ENCODE assay signal across 24 cellular contexts in genomic region chr3:14518432-14518802, GRCh38. TPM values are rescaled to one million over a fixed set of nuclear protein-coding genes. Genes with fewer than 3 reads are reported as not detected.
A peak's percentile ranks its signal among the peaks of the same experiment; 100 is the strongest.
DNase-seq lines count a peak whose midpoint lies in the region; ATAC-seq and TF ChIP-seq lines count a peak whose summit lies in the region.
"Had no signal": no experiment of that assay in that cellular context is flagged by ENCODE, and none has a peak within 500 bp of the region (broad histone marks: within the 10 kb centered on the region; RNA-seq: fewer than 3 reads in every experiment).

No MANE protein-coding gene starts in this region.

- no peaks in the 10 kb centered on the region for H3K9me3 Mint-ChIP-seq in natural killer cell treated with Interleukin-12 subunit alpha and Interleukin-12 subunit beta and Interleukin-15 and Interleukin-18, amount 100 ng/mL, for 72 hours
- no peaks in the 10 kb centered on the region for H3K9me3 Mint-ChIP-seq in natural killer cell
- H3K9me3 Mint-ChIP-seq: CD4-positive, alpha-beta T cell had no signal

- H3K4me1 Mint-ChIP-seq in natural killer cell treated with Interleukin-12 subunit alpha and Interleukin-12 subunit beta and Interleukin-15 and Interleukin-18, amount 100 ng/mL, for 72 hours (ENCODE audit: low read depth in 2 of 2), result no peaks in the 10 kb centered on the region
- no peaks in the 10 kb centered on the region for H3K4me1 Mint-ChIP-seq in natural killer cell

- no peaks in the 10 kb centered on the region for H3F3A ChIP-seq in SK-N-SH (replicated peaks; ENCODE audit: insufficient read depth)

- H3K4me1 ChIP-seq in ovary (ENCODE audit: insufficient read depth) (no peaks in the 10 kb centered on the region), SK-N-SH (ENCODE audit: control insufficient read depth in 1 of 2, insufficient read depth in 2 of 2, low read depth in 1 of 2, low read length in 1 of 2) (no peaks in the 10 kb centered on the region)
- H3K4me1 ChIP-seq: BLaER1 had no signal

- POLR2A ChIA-PET in SK-N-SH (lab: Yijun Ruan, JAX), result no interaction called here

- no peak for TF ChIP-seq RAD21 in SK-N-SH (IDR thresholded peaks at IDR 0.05; ENCODE audit: low read length)

- no peak for ATAC-seq in natural killer cell treated with Interleukin-12 subunit alpha and Interleukin-12 subunit beta and Interleukin-15 and Interleukin-18, amount 100 ng/mL, for 72 hours
- no peak for ATAC-seq in natural killer cell
- ATAC-seq in GM21447 (IDR thresholded peaks at IDR 0.05; ENCODE audit: unreplicated experiment), result no peak
- ATAC-seq: GM12878, Panc1 had no signal

- H3K27me3 ChIP-seq in ovary (no peaks in the 10 kb centered on the region), SK-N-SH (ENCODE audit: insufficient read depth) (no peaks in the 10 kb centered on the region; the same call in 1 of the 2 replicates)
- H3K27me3 ChIP-seq: BLaER1, MG63 had no signal

- no peak overlapping the region for H2AFZ ChIP-seq in SK-N-SH (ENCODE audit: low read depth)

- H3K36me3 Mint-ChIP-seq in natural killer cell treated with Interleukin-12 subunit alpha and Interleukin-12 subunit beta and Interleukin-15 and Interleukin-18, amount 100 ng/mL, for 72 hours, result no peaks in the 10 kb centered on the region
- no peaks in the 10 kb centered on the region for H3K36me3 Mint-ChIP-seq in natural killer cell

- CTCF ChIA-PET in SK-N-SH (lab: Yijun Ruan, JAX), result interaction anchor here (0.8 to 5.0 kb wide), 6 partner anchors 10 to 272 kb away, joined by 3 to 38 read pairs (median 4); no protein-coding TSS in a partner anchor

- no peaks in the 10 kb centered on the region for H4K20me1 ChIP-seq in SK-N-SH (ENCODE audit: insufficient read depth)
- H4K20me1 ChIP-seq: BLaER1 had no signal

- TF ChIP-seq POLR2A in ovary (IDR thresholded peaks at IDR 0.05), result no peak

- no peak overlapping the region for H3K9ac ChIP-seq in SK-N-SH
- H3K9ac ChIP-seq: BLaER1 had no signal

- no peak for TF ChIP-seq CTCF in natural killer cell (IDR thresholded peaks at IDR 0.05)
- TF ChIP-seq CTCF in ovary (IDR thresholded peaks at IDR 0.05), result no peak
- TF ChIP-seq CTCF in SK-N-SH (IDR thresholded peaks at IDR 0.05), result no peak

- no peak overlapping the region for H3K4me2 ChIP-seq in SK-N-SH
- H3K4me2 ChIP-seq: BLaER1 had no signal

- peaks cover 6 to 10% of the 10 kb centered on the region in 2 donors for H3K27me3 Mint-ChIP-seq in natural killer cell treated with Interleukin-12 subunit alpha and Interleukin-12 subunit beta and Interleukin-15 and Interleukin-18, amount 100 ng/mL, for 72 hours
- H3K27me3 Mint-ChIP-seq in natural killer cell (ENCODE audit: low read depth in 2 of 2), result peaks cover 0 to 6% of the 10 kb centered on the region in 2 donors
- H3K27me3 Mint-ChIP-seq: CD4-positive, alpha-beta T cell had no signal

- H3K27ac Mint-ChIP-seq in natural killer cell treated with Interleukin-12 subunit alpha and Interleukin-12 subunit beta and Interleukin-15 and Interleukin-18, amount 100 ng/mL, for 72 hours, result no peak overlapping the region
- no peak overlapping the region for H3K27ac Mint-ChIP-seq in natural killer cell
- H3K27ac Mint-ChIP-seq: CD4-positive, alpha-beta T cell had no signal

- H3K9me3 ChIP-seq in ovary (no peaks in the 10 kb centered on the region), SK-N-SH (no peaks in the 10 kb centered on the region)
- H3K9me3 ChIP-seq: BLaER1, MG63 had no signal

- WGBS in ovary, 3 donors, result 75 to 82% (median 76%) methylated on average over 7 of the region's 7 CpGs
- WGBS in SK-N-SH (ENCODE audit: low lambda C conversion rate), result 52% methylated on average over 7 of the region's 7 CpGs

- H3K4me3 ChIP-seq in ovary (no peak overlapping the region), SK-N-SH (ENCODE audit: low read depth in 2 of 2, low read length in 1 of 2) (no peak overlapping the region)
- H3K4me3 ChIP-seq: BLaER1, GM12878, MG63 had no signal

- no peak overlapping the region for H3K27ac ChIP-seq in ovary
- no peak overlapping the region for H3K27ac ChIP-seq in SK-N-SH (ENCODE audit: low read depth in 2 of 2, low read length in 1 of 2)
- H3K27ac ChIP-seq: 22Rv1, BLaER1 had no signal

- no peak overlapping the region for H3K4me3 Mint-ChIP-seq in natural killer cell treated with Interleukin-12 subunit alpha and Interleukin-12 subunit beta and Interleukin-15 and Interleukin-18, amount 100 ng/mL, for 72 hours
- H3K4me3 Mint-ChIP-seq in natural killer cell, result no peak overlapping the region
- H3K4me3 Mint-ChIP-seq: CD4-positive, alpha-beta T cell had no signal

- no peaks in the 10 kb centered on the region for H3K79me2 ChIP-seq in SK-N-SH (ENCODE audit: insufficient read depth)

- intact Hi-C loops in natural killer cell (cut with micrococcal nuclease), result no loop called here
- intact Hi-C loops in ovary (cut with DNase I), result no loop called here

- DNase-seq in activated effector memory CD4-positive, alpha-beta T cell treated with anti-CD3 and anti-CD28 coated beads, Interleukin-2, amount 50 U/mL, for 16 hours, result peak; percentile 33
- DNase-seq in activated effector memory CD4-positive, alpha-beta T cell treated with Interleukin-2 at 50 U/mL for 16 hours, result no peak
- DNase-seq in natural killer cell treated with Interleukin-12 subunit alpha and Interleukin-12 subunit beta and Interleukin-15 and Interleukin-18, amount 100 ng/mL, for 72 hours (ENCODE audit: low spot score), result peak; percentile 28
- DNase-seq in natural killer cell, result no peak
- peak in 3 of 5 donors; percentile 10 to 21 (median 14) for DNase-seq in ovary
- no peak for DNase-seq in NCI-H1092 (lab: John Stamatoyannopoulos, UW)
- no peak for DNase-seq in SK-N-SH
- DNase-seq: ACHN, COR-L47, DMS79, Kasumi-1, MG63, NCI-H1048, NCI-H1436 treated with DMSO at 0.1 percent for 48 hours, NCI-H1930, NCI-H226, NCI-H510A treated with DMSO at 0.1 percent for 48 hours, NCI-H748 treated with DMSO at 0.1 percent for 48 hours had no signal

- H3K36me3 ChIP-seq in ovary, result no peaks in the 10 kb centered on the region
- no peaks in the 10 kb centered on the region for H3K36me3 ChIP-seq in SK-N-SH (replicated peaks in 1 of 2; ENCODE audit: control insufficient read depth in 1 of 2, insufficient read depth in 2 of 2, low read length in 1 of 2)
- H3K36me3 ChIP-seq: BLaER1, MG63 had no signal

- no peaks in the 10 kb centered on the region for H3K9me2 ChIP-seq in SK-N-SH

- TF ChIP-seq EP300 in ovary (IDR thresholded peaks at IDR 0.05) (no peak), SK-N-SH (IDR thresholded peaks at IDR 0.05; ENCODE audit: borderline replicate concordance in 1 of 2, low read depth in 1 of 2, low read length in 1 of 2) (no peak)

TF ChIP-seq in SK-N-SH, 30 proteins besides CTCF, POLR2A, EP300 and RAD21 (continues in another document):
- TF ChIP-seq TAF1 (IDR thresholded peaks at IDR 0.05; ENCODE audit: borderline replicate concordance, low read depth, low read length) (no peak), RFX5 (IDR thresholded peaks at IDR 0.05; ENCODE audit: low read length) (no peak), CHD2 (IDR thresholded peaks at IDR 0.05; ENCODE audit: low read length, partially characterized antibody) (no peak), RXRA (IDR thresholded peaks at IDR 0.05; ENCODE audit: borderline replicate concordance, low read depth) (no peak), MAX (IDR thresholded peaks at IDR 0.05; ENCODE audit: low read depth) (no peak), PBX3 (IDR thresholded peaks at IDR 0.05) (no peak), USF1 (IDR thresholded peaks at IDR 0.05; ENCODE audit: borderline replicate concordance, low read depth) (no peak), SIN3A (IDR thresholded peaks at IDR 0.05; ENCODE audit: borderline replicate concordance, low read depth, low read length) (no peak), ZBTB33 (IDR thresholded peaks at IDR 0.05; ENCODE audit: borderline replicate concordance, low read depth) (no peak), GABPA (IDR thresholded peaks at IDR 0.05; ENCODE audit: low read depth) (no peak)

RNA-seq across cellular contexts. Expression of gene GRIP2, which starts 21.7 kb away (rescaled TPM):
- total RNA-seq in natural killer cell treated with Interleukin-12 subunit alpha and Interleukin-12 subunit beta and Interleukin-15 and Interleukin-18, amount 100 ng/mL, for 72 hours, result not detected
- total RNA-seq in natural killer cell (not detected), ovary (10 to 100 TPM in 2 of 7 donors, 1 to 10 TPM in 5; 1.1 to 19.4 (median 5.4) TPM)
- polyA plus RNA-seq in ovary (10 to 100 TPM in 1 of 2 donors, 1 to 10 TPM in 1; 1.6 to 11.2 TPM), SK-N-SH (2012; rRNA removed) (0.15 and 0.26 TPM in 2 replicates)
- polyA plus RNA-seq in SK-N-SH (2012; cell fraction: cytosol; rRNA removed), result 0.12 and 0.15 TPM in 2 replicates
- polyA plus RNA-seq in SK-N-SH (2012; cell fraction: nucleus; rRNA removed), result 0.55 and 0.83 TPM in 2 replicates
- total RNA-seq: CD4-positive, alpha-beta T cell; GM12878 had no signal
- polyA plus RNA-seq: GM12878 had no signal

Comparison
In these comparisons a context has a peak if more than half of its experiments do, and no peak if none do; other contexts are left out.
1. DNase-seq: peak in activated effector memory CD4-positive, alpha-beta T cell treated with anti-CD3 and anti-CD28 coated beads, Interleukin-2, amount 50 U/mL, for 16 hours (single experiment), natural killer cell treated with Interleukin-12 subunit alpha and Interleukin-12 subunit beta and Interleukin-15 and Interleukin-18, amount 100 ng/mL, for 72 hours (single experiment) and ovary (3 of 5); none in activated effector memory CD4-positive, alpha-beta T cell treated with Interleukin-2 at 50 U/mL for 16 hours (single experiment), natural killer cell (single experiment), NCI-H1092 (single experiment) and SK-N-SH (single experiment).